Comparison of ENCODE assay signal across 8 cellular contexts in the genomic region with DNA sequence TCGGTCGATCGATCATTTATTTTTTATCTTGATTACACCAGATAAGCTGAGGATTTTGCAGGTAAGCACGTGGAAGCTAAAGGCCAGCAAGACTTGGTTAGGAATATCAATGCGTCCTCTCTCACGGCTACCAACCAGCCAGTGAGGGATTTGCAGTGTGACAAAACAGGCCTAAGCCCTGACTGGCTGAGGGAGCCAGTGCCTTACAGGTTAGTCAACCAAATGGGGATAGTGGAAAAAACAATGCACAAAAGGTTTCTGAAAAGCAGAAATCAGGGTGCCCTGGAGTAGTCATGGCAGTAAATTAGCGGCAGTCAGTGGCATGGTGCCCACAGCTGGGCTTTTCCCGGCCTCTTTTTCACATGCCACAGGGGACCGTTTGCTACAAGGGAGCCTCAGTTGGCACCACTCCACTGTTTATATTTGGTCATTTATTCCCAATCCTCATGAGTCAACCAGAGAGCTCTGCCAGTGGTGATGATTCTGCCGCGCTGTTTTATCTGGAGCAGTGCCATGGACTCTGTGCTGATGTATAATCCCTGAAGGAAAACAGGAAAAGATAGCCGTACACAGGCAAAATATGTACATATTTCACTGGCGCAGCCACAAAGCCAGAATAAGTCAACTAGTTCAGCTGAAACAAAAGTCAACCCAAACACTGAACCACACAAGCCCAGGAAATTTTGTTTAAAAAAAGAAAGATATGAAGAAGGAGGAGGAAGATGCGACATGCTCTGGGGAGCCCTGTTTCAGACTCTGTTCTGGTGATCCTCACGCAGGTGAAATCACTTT.
DNase-seq lines count a peak whose midpoint lies in the region; ATAC-seq, FAIRE-seq and TF ChIP-seq lines count a peak whose summit lies in the region.

No MANE protein-coding gene starts in this region.

- no peaks in the 10 kb centered on the region for H4K20me1 ChIP-seq in Karpas-422 (ENCODE audit: insufficient read depth, low read depth, low read length)

- no peak overlapping the region for H2AFZ ChIP-seq in Karpas-422 (ENCODE audit: low read length)

- ATAC-seq in HG03439 (IDR thresholded peaks at IDR 0.05; ENCODE audit: unreplicated experiment) = no peak
- ATAC-seq in GM19324 (IDR thresholded peaks at IDR 0.05; ENCODE audit: low FRiP score, unreplicated experiment) = no peak

- no peaks in the 10 kb centered on the region for H3K9me2 ChIP-seq in Karpas-422 (replicated peaks; ENCODE audit: insufficient read depth, low read length)

- H3K4me1 ChIP-seq in stomach smooth muscle (ENCODE audit: control insufficient read depth, insufficient read depth, low read length) (peaks cover 45% of the 10 kb centered on the region), Karpas-422 (ENCODE audit: low read length) (no peaks in the 10 kb centered on the region)

- H3K27me3 ChIP-seq in stomach smooth muscle (ENCODE audit: control insufficient read depth in 1 of 2, insufficient read depth in 2 of 2, low read length in 2 of 2) (no peaks in the 10 kb centered on the region), Karpas-422 (ENCODE audit: low read length) (no peaks in the 10 kb centered on the region)

- DNase-seq in M059J (ENCODE audit: low read depth) (peak; percentile 98), astrocyte of the hippocampus (ENCODE audit: low read depth, low spot score) (peak; percentile 97), Karpas-422 (no peak)

- H3K9me3 ChIP-seq in stomach smooth muscle (ENCODE audit: control insufficient read depth in 2 of 2, low read length in 2 of 2) (no peaks in the 10 kb centered on the region), Karpas-422 (ENCODE audit: low read length) (no peaks in the 10 kb centered on the region)

- H3K36me3 ChIP-seq in stomach smooth muscle (ENCODE audit: control insufficient read depth in 2 of 2, insufficient read depth in 2 of 2, low read length in 2 of 2) (no peaks in the 10 kb centered on the region), Karpas-422 (ENCODE audit: insufficient read depth, low read length) (no peaks in the 10 kb centered on the region)

- H3K9ac ChIP-seq in stomach smooth muscle (ENCODE audit: low read length in 2 of 2) (peak overlapping the region; percentile 13 to 52), Karpas-422 (ENCODE audit: low read length) (no peak overlapping the region)

- H3K4me3 ChIP-seq in stomach smooth muscle (ENCODE audit: low read length in 2 of 2) = peak overlapping the region in 1 of 2 donors; percentile 52
- H3K4me3 ChIP-seq in Karpas-422 (ENCODE audit: low read length) = no peak overlapping the region

- H3K27ac ChIP-seq in 22Rv1 (peak overlapping the region; percentile 78), stomach smooth muscle (ENCODE audit: low read length) (peak overlapping the region; percentile 70), Karpas-422 (ENCODE audit: low read length) (no peak overlapping the region)

- no peaks in the 10 kb centered on the region for H3K79me2 ChIP-seq in Karpas-422 (ENCODE audit: low read length)

- TF ChIP-seq CTCF in 22Rv1 (IDR thresholded peaks at IDR 0.05) = no peak

- H3K4me2 ChIP-seq in Karpas-422 (ENCODE audit: low read depth, low read length, poor library complexity, severe bottlenecking) = no peak overlapping the region

- peak; percentile 97 for FAIRE-seq in islet of Langerhans (lab: Jason Lieb, UNC)
